Comparison of ENCODE assay signal across 1 cellular context in genomic region chr6:28281288-28282064, GRCh38.
A peak's percentile ranks its signal among the peaks of the same experiment; 100 is the strongest.
TF ChIP-seq lines count a peak whose summit lies in the region.

Gene PGBD1 (plus strand): TSS chr6:28281572. CDS start chr6:28283814, 2,242 bp downstream.

TF ChIP-seq in HepG2, 621 proteins besides CTCF, POLR2A, EP300 and RAD21 (continued from another document and continues in another):
- TF ChIP-seq SKIL (CRISPR knock-in tag; IDR thresholded peaks at IDR 0.05; ENCODE audit: borderline replicate concordance) (no peak), ZNF264 (CRISPR knock-in tag; IDR thresholded peaks at IDR 0.05) (no peak), BRCA1 (CRISPR knock-in tag; IDR thresholded peaks at IDR 0.05) (0 out of 2 replicates have a peak, but pooled peaks have one; percentile 85), HNRNPL (IDR thresholded peaks at IDR 0.05; ENCODE audit: low read depth, low read length) (no peak), MIER3 (CRISPR knock-in tag; IDR thresholded peaks at IDR 0.05; ENCODE audit: borderline replicate concordance) (peak; percentile 53; the same call in 1 of the 2 replicates), MED1 (CRISPR knock-in tag; IDR thresholded peaks at IDR 0.05) (peak; percentile 71), GATA4 (IDR thresholded peaks at IDR 0.05; ENCODE audit: borderline replicate concordance, low read depth) (no peak), ZNF230 (CRISPR knock-in tag; IDR thresholded peaks at IDR 0.05) (peak; percentile 90; the same call in 1 of the 2 replicates), AGO2 (optimal IDR thresholded peaks at IDR 0.05; ENCODE audit: low read depth, low read length) (peak; percentile 86), ISL2 (CRISPR knock-in tag; IDR thresholded peaks at IDR 0.05) (peak; percentile 78), ATF1 (CRISPR knock-in tag; IDR thresholded peaks at IDR 0.05) (no peak), ELF3 (CRISPR knock-in tag; IDR thresholded peaks at IDR 0.05) (0 out of 2 replicates have a peak, but pooled peaks have one; percentile 15), ZNF331 (CRISPR knock-in tag; IDR thresholded peaks at IDR 0.05) (peak; percentile 19; the same call in 1 of the 2 replicates), TFDP2 (CRISPR knock-in tag; IDR thresholded peaks at IDR 0.05) (peak; percentile 73), ZBTB42 (CRISPR knock-in tag; IDR thresholded peaks at IDR 0.05) (peak; percentile 29; the same call in 1 of the 2 replicates), ZNF24 (IDR thresholded peaks at IDR 0.05) (peak; percentile 60; the same call in 1 of the 2 replicates), KDM6A (CRISPR knock-in tag; IDR thresholded peaks at IDR 0.05; ENCODE audit: low read depth) (no peak), NFKB2 (CRISPR knock-in tag; IDR thresholded peaks at IDR 0.05; ENCODE audit: borderline replicate concordance) (peak; percentile 73; the same call in 1 of the 2 replicates), ZSCAN9 (CRISPR knock-in tag; IDR thresholded peaks at IDR 0.05; ENCODE audit: borderline replicate concordance) (peak; percentile 15; the same call in 1 of the 2 replicates), ZNF792 (CRISPR knock-in tag; IDR thresholded peaks at IDR 0.05) (peak; percentile 82; the same call in 1 of the 2 replicates), MTA1 (CRISPR knock-in tag; IDR thresholded peaks at IDR 0.05; ENCODE audit: borderline replicate concordance) (peak; percentile 28; the same call in 1 of the 2 replicates), SAP130 (CRISPR knock-in tag; IDR thresholded peaks at IDR 0.05; ENCODE audit: low read depth) (peak; percentile 92), SOX5 (CRISPR knock-in tag; IDR thresholded peaks at IDR 0.05; ENCODE audit: borderline replicate concordance) (peak; percentile 59; the same call in 1 of the 2 replicates), ZNF17 (CRISPR knock-in tag; IDR thresholded peaks at IDR 0.05) (no peak), ZNF556 (CRISPR knock-in tag; IDR thresholded peaks at IDR 0.05; ENCODE audit: borderline replicate concordance) (peak; percentile 50; the same call in 1 of the 2 replicates), HMGA1 (CRISPR knock-in tag; conservative IDR thresholded peaks at IDR 0.05) (no peak), TFAP4 (IDR thresholded peaks at IDR 0.05; ENCODE audit: borderline replicate concordance, low read depth) (peak; percentile 72; the same call in 1 of the 2 replicates), RARA (CRISPR knock-in tag; IDR thresholded peaks at IDR 0.05) (peak; percentile 35; the same call in 1 of the 2 replicates), ZNF839 (CRISPR knock-in tag; IDR thresholded peaks at IDR 0.05; ENCODE audit: borderline replicate concordance) (peak; percentile 65; the same call in 1 of the 2 replicates), ZNF605 (CRISPR knock-in tag; IDR thresholded peaks at IDR 0.05) (peak; percentile 96), PRDM10 (CRISPR knock-in tag; IDR thresholded peaks at IDR 0.05; ENCODE audit: low read depth) (no peak), ETS1 (CRISPR knock-in tag; IDR thresholded peaks at IDR 0.05) (no peak), ZNF747 (CRISPR knock-in tag; IDR thresholded peaks at IDR 0.05; ENCODE audit: borderline replicate concordance) (peak; percentile 44; the same call in 1 of the 2 replicates), RFXAP (CRISPR knock-in tag; IDR thresholded peaks at IDR 0.05; ENCODE audit: borderline replicate concordance) (no peak), RXRB (CRISPR knock-in tag; IDR thresholded peaks at IDR 0.05; ENCODE audit: borderline replicate concordance) (peak; percentile 68), ZNF841 (CRISPR knock-in tag; IDR thresholded peaks at IDR 0.05; ENCODE audit: borderline replicate concordance) (no peak), TCF7 (IDR thresholded peaks at IDR 0.05; ENCODE audit: low read depth) (no peak), ZNF441 (CRISPR knock-in tag; IDR thresholded peaks at IDR 0.05; ENCODE audit: borderline replicate concordance) (peak; percentile 64; the same call in 1 of the 2 replicates), SP4 (CRISPR knock-in tag; IDR thresholded peaks at IDR 0.05) (peak; percentile 72), ZNF619 (CRISPR knock-in tag; IDR thresholded peaks at IDR 0.05) (peak; percentile 88), ZNF335 (CRISPR knock-in tag; IDR thresholded peaks at IDR 0.05) (peak; percentile 85)
- TF ChIP-seq, protein P1, sequence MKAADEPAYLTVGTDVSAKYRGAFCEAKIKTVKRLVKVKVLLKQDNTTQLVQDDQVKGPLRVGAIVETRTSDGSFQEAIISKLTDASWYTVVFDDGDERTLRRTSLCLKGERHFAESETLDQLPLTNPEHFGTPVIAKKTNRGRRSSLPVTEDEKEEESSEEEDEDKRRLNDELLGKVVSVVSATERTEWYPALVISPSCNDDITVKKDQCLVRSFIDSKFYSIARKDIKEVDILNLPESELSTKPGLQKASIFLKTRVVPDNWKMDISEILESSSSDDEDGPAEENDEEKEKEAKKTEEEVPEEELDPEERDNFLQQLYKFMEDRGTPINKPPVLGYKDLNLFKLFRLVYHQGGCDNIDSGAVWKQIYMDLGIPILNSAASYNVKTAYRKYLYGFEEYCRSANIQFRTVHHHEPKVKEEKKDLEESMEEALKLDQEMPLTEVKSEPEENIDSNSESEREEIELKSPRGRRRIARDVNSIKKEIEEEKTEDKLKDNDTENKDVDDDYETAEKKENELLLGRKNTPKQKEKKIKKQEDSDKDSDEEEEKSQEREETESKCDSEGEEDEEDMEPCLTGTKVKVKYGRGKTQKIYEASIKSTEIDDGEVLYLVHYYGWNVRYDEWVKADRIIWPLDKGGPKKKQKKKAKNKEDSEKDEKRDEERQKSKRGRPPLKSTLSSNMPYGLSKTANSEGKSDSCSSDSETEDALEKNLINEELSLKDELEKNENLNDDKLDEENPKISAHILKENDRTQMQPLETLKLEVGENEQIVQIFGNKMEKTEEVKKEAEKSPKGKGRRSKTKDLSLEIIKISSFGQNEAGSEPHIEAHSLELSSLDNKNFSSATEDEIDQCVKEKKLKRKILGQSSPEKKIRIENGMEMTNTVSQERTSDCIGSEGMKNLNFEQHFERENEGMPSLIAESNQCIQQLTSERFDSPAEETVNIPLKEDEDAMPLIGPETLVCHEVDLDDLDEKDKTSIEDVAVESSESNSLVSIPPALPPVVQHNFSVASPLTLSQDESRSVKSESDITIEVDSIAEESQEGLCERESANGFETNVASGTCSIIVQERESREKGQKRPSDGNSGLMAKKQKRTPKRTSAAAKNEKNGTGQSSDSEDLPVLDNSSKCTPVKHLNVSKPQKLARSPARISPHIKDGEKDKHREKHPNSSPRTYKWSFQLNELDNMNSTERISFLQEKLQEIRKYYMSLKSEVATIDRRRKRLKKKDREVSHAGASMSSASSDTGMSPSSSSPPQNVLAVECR (CRISPR knock-in tag; IDR thresholded peaks at IDR 0.05; ENCODE audit: borderline replicate concordance) = peak; percentile 92
- TF ChIP-seq, protein P2, sequence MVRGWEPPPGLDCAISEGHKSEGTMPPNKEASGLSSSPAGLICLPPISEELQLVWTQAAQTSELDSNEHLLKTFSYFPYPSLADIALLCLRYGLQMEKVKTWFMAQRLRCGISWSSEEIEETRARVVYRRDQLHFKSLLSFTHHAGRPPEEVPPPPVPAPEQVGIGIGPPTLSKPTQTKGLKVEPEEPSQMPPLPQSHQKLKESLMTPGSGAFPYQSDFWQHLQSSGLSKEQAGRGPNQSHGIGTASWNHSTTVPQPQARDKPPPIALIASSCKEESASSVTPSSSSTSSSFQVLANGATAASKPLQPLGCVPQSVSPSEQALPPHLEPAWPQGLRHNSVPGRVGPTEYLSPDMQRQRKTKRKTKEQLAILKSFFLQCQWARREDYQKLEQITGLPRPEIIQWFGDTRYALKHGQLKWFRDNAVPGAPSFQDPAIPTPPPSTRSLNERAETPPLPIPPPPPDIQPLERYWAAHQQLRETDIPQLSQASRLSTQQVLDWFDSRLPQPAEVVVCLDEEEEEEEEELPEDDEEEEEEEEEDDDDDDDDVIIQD (CRISPR knock-in tag; IDR thresholded peaks at IDR 0.05; ENCODE audit: low read depth) = no peak
- TF ChIP-seq, protein P3, sequence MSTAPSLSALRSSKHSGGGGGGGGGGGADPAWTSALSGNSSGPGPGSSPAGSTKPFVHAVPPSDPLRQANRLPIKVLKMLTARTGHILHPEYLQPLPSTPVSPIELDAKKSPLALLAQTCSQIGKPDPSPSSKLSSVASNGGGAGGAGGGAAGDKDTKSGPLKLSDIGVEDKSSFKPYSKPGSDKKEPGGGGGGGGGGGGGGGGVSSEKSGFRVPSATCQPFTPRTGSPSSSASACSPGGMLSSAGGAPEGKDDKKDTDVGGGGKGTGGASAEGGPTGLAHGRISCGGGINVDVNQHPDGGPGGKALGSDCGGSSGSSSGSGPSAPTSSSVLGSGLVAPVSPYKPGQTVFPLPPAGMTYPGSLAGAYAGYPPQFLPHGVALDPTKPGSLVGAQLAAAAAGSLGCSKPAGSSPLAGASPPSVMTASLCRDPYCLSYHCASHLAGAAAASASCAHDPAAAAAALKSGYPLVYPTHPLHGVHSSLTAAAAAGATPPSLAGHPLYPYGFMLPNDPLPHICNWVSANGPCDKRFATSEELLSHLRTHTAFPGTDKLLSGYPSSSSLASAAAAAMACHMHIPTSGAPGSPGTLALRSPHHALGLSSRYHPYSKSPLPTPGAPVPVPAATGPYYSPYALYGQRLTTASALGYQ (CRISPR knock-in tag; IDR thresholded peaks at IDR 0.05) = 0 out of 2 replicates have a peak, but pooled peaks have one; percentile 34
